24 cellular contexts compared by ENCODE assay signal in genomic region chr6:166664135-166664534, GRCh38. TPM values are rescaled to one million over a fixed set of nuclear protein-coding genes. Genes with fewer than 3 reads are reported as not detected.
DNase-seq lines count a peak whose midpoint lies in the region; ATAC-seq and TF ChIP-seq lines count a peak whose summit lies in the region.
"Had no signal": no experiment of that assay in that cellular context is flagged by ENCODE, and none has a peak within 500 bp of the region (broad histone marks: within the 10 kb centered on the region; RNA-seq: fewer than 3 reads in every experiment).

No MANE protein-coding gene starts in this region.

- H3K36me3 ChIP-seq in neutrophil (no peaks in the 10 kb centered on the region), Peyer's patch (no peaks in the 10 kb centered on the region)
- H3K36me3 ChIP-seq: left ventricle myocardium inferior, ovary, right atrium auricular region had no signal

- TF ChIP-seq CTCF in choroid plexus epithelial cell (conservative IDR thresholded peaks at IDR 0.05; ENCODE audit: low read depth, low read length) (no peak), neutrophil (IDR thresholded peaks at IDR 0.05) (no peak), Peyer's patch (IDR thresholded peaks at IDR 0.05) (no peak)

- H3K27ac ChIP-seq in neutrophil: peak overlapping the region; percentile 55
- H3K27ac ChIP-seq in Peyer's patch: no peak overlapping the region
- H3K27ac ChIP-seq: dorsolateral prefrontal cortex, left ventricle myocardium inferior, ovary, right atrium auricular region, VCaP had no signal

- H3K4me3 ChIP-seq in choroid plexus epithelial cell (ENCODE audit: low read depth, low read length) (no peak overlapping the region), neutrophil (ENCODE audit: low read depth in 1 of 2, low read length in 1 of 2) (no peak overlapping the region), Peyer's patch (no peak overlapping the region)
- H3K4me3 ChIP-seq: dorsolateral prefrontal cortex, left ventricle myocardium inferior, ovary, right atrium auricular region had no signal

- ATAC-seq in GM21576 (IDR thresholded peaks at IDR 0.05; ENCODE audit: unreplicated experiment): no peak
- ATAC-seq: natural killer cell treated with Interleukin-12 subunit alpha and Interleukin-12 subunit beta and Interleukin-15 and Interleukin-18, amount 100 ng/mL, for 72 hours had no signal

- DNase-seq in COLO668 (lab: John Stamatoyannopoulos, UW; ENCODE audit: unreplicated experiment) (peak; percentile 4), DMS79 treated with DMSO at 0.1 percent for 48 hours (lab: John Stamatoyannopoulos, UW) (peak; percentile 68), choroid plexus epithelial cell (ENCODE audit: low read depth) (peak; percentile 66), Peyer's patch (no peak), HuH-7 (ENCODE audit: low spot score) (no peak)
- DNase-seq: activated CD4-positive, alpha-beta T cell treated with anti-CD3 and anti-CD28 coated beads for 48 hours; activated gamma-delta T cell treated with Interleukin-2 at 50 U/mL for 16 hours; activated T-cell treated with anti-CD3 and anti-CD28 coated beads, Interleukin-2, amount 50 U/mL, for 24 hours; CD4-positive, alpha-beta T cell; dorsolateral prefrontal cortex; Karpas-422; left ventricle myocardium inferior; NCI-H524; ovary; stimulated activated CD4-positive, alpha-beta T cell treated with anti-CD3 and anti-CD28 coated beads, Interleukin-12 subunit alpha, Interleukin-12 subunit beta, amount 100 ng/mL, for 4 hours; stimulated activated CD4-positive, alpha-beta T cell treated with anti-CD3 and anti-CD28 coated beads, Interleukin-4, amount 100 ng/mL, for 1 hour; substantia nigra; SW 1271; T-helper 9 cell had no signal

- H3K27me3 ChIP-seq in neutrophil: no peaks in the 10 kb centered on the region
- no peaks in the 10 kb centered on the region for H3K27me3 ChIP-seq in Peyer's patch
- H3K27me3 ChIP-seq: dorsolateral prefrontal cortex, ovary, right atrium auricular region had no signal

- H3K4me1 ChIP-seq in neutrophil (ENCODE audit: control insufficient read depth in 1 of 2, insufficient read depth in 1 of 2, low read depth in 1 of 2, low read length in 1 of 2) (peaks cover 9 to 23% of the 10 kb centered on the region in 2 experiments), Peyer's patch (no peaks in the 10 kb centered on the region)

- no peak for TF ChIP-seq POLR2A in Peyer's patch (IDR thresholded peaks at IDR 0.05)

- no peaks in the 10 kb centered on the region for H3K9me3 ChIP-seq in neutrophil
- no peaks in the 10 kb centered on the region for H3K9me3 ChIP-seq in Peyer's patch
- H3K9me3 ChIP-seq: left ventricle myocardium inferior, ovary, right atrium auricular region had no signal

RNA-seq across cellular contexts. Expression of gene RPS6KA2, which starts 37.1 kb away (rescaled TPM):
- 100 to 1,000 TPM in 1 of 4 donors, 10 to 100 TPM in 3; 12.1 to 116 (median 26.4) TPM for total RNA-seq in Peyer's patch

Comparison
In these comparisons a context has a peak if more than half of its experiments do, and no peak if none do; other contexts are left out.
1. DNase-seq: peak in COLO668 (single experiment), DMS79 treated with DMSO at 0.1 percent for 48 hours (single experiment) and choroid plexus epithelial cell (single experiment); none in Peyer's patch (0 of 3) and HuH-7 (single experiment).